Comparison of ENCODE assay signal across 8 cellular contexts in genomic region chr1:70411360-70411844, GRCh38. TPM values are rescaled to one million over a fixed set of nuclear protein-coding genes. Genes with fewer than 3 reads are reported as not detected.
DNase-seq lines count a peak whose midpoint lies in the region; ATAC-seq and TF ChIP-seq lines count a peak whose summit lies in the region.

No MANE protein-coding gene starts in this region.

- TF ChIP-seq CTCF in choroid plexus epithelial cell (conservative IDR thresholded peaks at IDR 0.05; ENCODE audit: low read depth, low read length): no peak
- no peak for TF ChIP-seq CTCF in upper lobe of left lung (IDR thresholded peaks at IDR 0.05)

- H3K4me1 ChIP-seq in Karpas-422 (ENCODE audit: low read length) (peaks cover 35% of the 10 kb centered on the region), upper lobe of left lung (peaks cover 7 to 19% (median 8%) of the 10 kb centered on the region in 4 donors)

- peak overlapping the region; percentile 96 for H3K27ac Mint-ChIP-seq in memory B cell

- H3K4me2 ChIP-seq in Karpas-422 (ENCODE audit: low read depth, low read length, poor library complexity, severe bottlenecking): peak overlapping the region; percentile 99

- H3K27ac ChIP-seq in Karpas-422 (ENCODE audit: low read length): peak overlapping the region; percentile 73
- peak overlapping the region; percentile 85 to 94 (median 90) for H3K27ac ChIP-seq in upper lobe of left lung

- H3K4me3 ChIP-seq in Karpas-422 (ENCODE audit: low read length) (peak overlapping the region; percentile 99), choroid plexus epithelial cell (ENCODE audit: low read depth, low read length) (peak overlapping the region; percentile 92), upper lobe of left lung (peak overlapping the region; percentile 34 to 63 (median 60))

- H3K4me1 Mint-ChIP-seq in memory B cell: peaks cover 11% of the 10 kb centered on the region

- H3K9me3 ChIP-seq in Karpas-422 (ENCODE audit: low read length): no peaks in the 10 kb centered on the region
- H3K9me3 ChIP-seq in upper lobe of left lung: no peaks in the 10 kb centered on the region

- TF ChIP-seq EP300 in upper lobe of left lung (IDR thresholded peaks at IDR 0.05): no peak

- DNase-seq in NOMO-1 treated with dmso at 0.1 percent for 144 hours (lab: John Stamatoyannopoulos, UW; ENCODE audit: unreplicated experiment): peak; percentile 9
- no peak for DNase-seq in NOMO-1 treated with DMSO at 0.1 percent for 48 hours (lab: John Stamatoyannopoulos, UW; ENCODE audit: unreplicated experiment)
- DNase-seq in Karpas-422: no peak
- DNase-seq in choroid plexus epithelial cell (ENCODE audit: low read depth): peak; percentile 58
- no peak for DNase-seq in memory B cell (ENCODE audit: low spot score in 2 of 2)
- DNase-seq in upper lobe of left lung: peak in 1 of 2 donors; percentile 57
- DNase-seq in NCI-H748 (lab: John Stamatoyannopoulos, UW; ENCODE audit: unreplicated experiment): no peak
- no peak for DNase-seq in NCI-H1436 (lab: John Stamatoyannopoulos, UW)

- H3K36me3 ChIP-seq in Karpas-422 (ENCODE audit: insufficient read depth, low read length) (0 out of 2 replicates have a peak, but pooled peaks cover 4% of the 10 kb centered on the region), upper lobe of left lung (no peaks in the 10 kb centered on the region)

- H3K9ac ChIP-seq in Karpas-422 (ENCODE audit: low read length): peak overlapping the region; percentile 98

- peak overlapping the region; percentile 96 for H3K4me3 Mint-ChIP-seq in memory B cell

- H3K79me2 ChIP-seq in Karpas-422 (ENCODE audit: low read length): peaks cover 34% of the 10 kb centered on the region

- no peaks in the 10 kb centered on the region for H3K9me2 ChIP-seq in Karpas-422 (replicated peaks; ENCODE audit: insufficient read depth, low read length)

- no peaks in the 10 kb centered on the region for H3K9me3 Mint-ChIP-seq in memory B cell

- no peaks in the 10 kb centered on the region for H3K27me3 Mint-ChIP-seq in memory B cell

- no peaks in the 10 kb centered on the region for H4K20me1 ChIP-seq in Karpas-422 (ENCODE audit: insufficient read depth, low read depth, low read length)

- no peaks in the 10 kb centered on the region for H3K27me3 ChIP-seq in Karpas-422 (ENCODE audit: low read length)
- no peaks in the 10 kb centered on the region for H3K27me3 ChIP-seq in upper lobe of left lung

- WGBS in upper lobe of left lung, 2 donors: 1% methylated on average over 17 of the region's 17 CpGs

- ATAC-seq in memory B cell (ENCODE audit: low read depth): no peak
- peak; percentile 61 to 62 for ATAC-seq in upper lobe of left lung (ENCODE audit: low FRiP score in 2 of 2)

- peak overlapping the region; percentile 98 for H2AFZ ChIP-seq in Karpas-422 (ENCODE audit: low read length)

- H3K36me3 Mint-ChIP-seq in memory B cell: no peaks in the 10 kb centered on the region

- no peak for TF ChIP-seq POLR2A in upper lobe of left lung (IDR thresholded peaks at IDR 0.05)

RNA-seq across cellular contexts. Expression of gene CTH, which starts 0.3 kb away (rescaled TPM):
- total RNA-seq in Karpas-422 (2014; rRNA removed; shearing (Covaris generic); ENCODE audit: low replicate concordance): 23.0 and 63.3 TPM in 2 replicates
- total RNA-seq in upper lobe of left lung: 1 to 10 TPM; 2.4 to 9.7 (median 5.9) TPM

RNA-seq across cellular contexts. Expression of gene ANKRD13C, which starts 56.9 kb away (rescaled TPM):
- total RNA-seq in Karpas-422 (2014; rRNA removed; shearing (Covaris generic); ENCODE audit: low replicate concordance): 34.3 and 40.0 TPM in 2 replicates
- 10 to 100 TPM; 13.0 to 37.4 (median 20.6) TPM for total RNA-seq in upper lobe of left lung

Comparison
In these comparisons a context has a peak if more than half of its experiments do, and no peak if none do; other contexts are left out.
1. DNase-seq: peak in NOMO-1 treated with dmso at 0.1 percent for 144 hours (single experiment) and choroid plexus epithelial cell (single experiment); none in NOMO-1 treated with DMSO at 0.1 percent for 48 hours (single experiment), Karpas-422 (single experiment), memory B cell (0 of 2), NCI-H748 (single experiment) and NCI-H1436 (single experiment).
2. Peak in every context shown above with its lines, with median percentiles within 50 percentile points of each other: H3K4me3 ChIP-seq.